Comparison of ENCODE assay signal across 14 cellular contexts in the genomic region with DNA sequence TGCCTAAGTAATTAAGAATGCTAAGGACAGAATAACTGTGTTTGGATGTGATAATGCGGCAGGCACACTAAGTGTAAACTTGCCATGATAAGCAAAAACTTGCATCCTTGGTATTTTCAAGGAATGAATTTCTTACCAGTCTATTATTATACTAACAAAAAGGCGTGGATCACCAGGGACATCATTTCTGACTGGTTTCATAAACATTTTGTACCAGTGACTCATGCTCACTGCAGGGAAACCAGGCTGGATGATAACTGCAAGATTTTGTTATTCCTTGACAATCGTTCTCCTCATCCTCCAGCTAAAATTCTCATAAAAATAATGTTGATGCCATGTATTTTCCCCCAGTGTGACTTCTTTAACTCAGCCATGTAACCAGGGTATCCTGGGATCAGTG.
DNase-seq lines count a peak whose midpoint lies in the region; ATAC-seq, FAIRE-seq and TF ChIP-seq lines count a peak whose summit lies in the region.
"Had no signal": no experiment of that assay in that cellular context is flagged by ENCODE, and none has a peak within 500 bp of the region (broad histone marks: within the 10 kb centered on the region; RNA-seq: fewer than 3 reads in every experiment).

No MANE protein-coding gene starts in this region.

- no peak overlapping the region for H3K27ac Mint-ChIP-seq in MCF 10A (ENCODE audit: low read depth, unreplicated experiment)
- H3K27ac Mint-ChIP-seq: activated naive CD4-positive, alpha-beta T cell treated with anti-CD3 and anti-CD28 coated beads for 36 hours; memory B cell had no signal

- peaks cover 5% of the 10 kb centered on the region for H3K36me3 Mint-ChIP-seq in MCF 10A (ENCODE audit: insufficient read depth, unreplicated experiment)
- H3K36me3 Mint-ChIP-seq: memory B cell had no signal

- no peaks in the 10 kb centered on the region for H3K27me3 Mint-ChIP-seq in MCF 10A (ENCODE audit: insufficient read depth, unreplicated experiment)

- no peaks in the 10 kb centered on the region for H3K36me3 ChIP-seq in breast epithelium
- H3K36me3 ChIP-seq: spleen, WERI-Rb-1 had no signal

- ATAC-seq in GM18502 (IDR thresholded peaks at IDR 0.05; ENCODE audit: poor library complexity, unreplicated experiment), result no peak

- DNase-seq in MCF 10A (ENCODE audit: unreplicated experiment) (peak; percentile 59), breast epithelium (ENCODE audit: low spot score in 2 of 2) (no peak), astrocyte of the cerebellum (ENCODE audit: low read depth) (peak; percentile 49), glomerular visceral epithelial cell (ENCODE audit: extremely low spot score) (peak; percentile 12), HUDEP-2 (lab: John Stamatoyannopoulos, UW; ENCODE audit: unreplicated experiment in 76 of 76) (no peak), GM12891 (ENCODE audit: insufficient read length, low spot score) (no peak)
- DNase-seq in activated CD8-positive, alpha-beta memory T cell treated with anti-CD3 and anti-CD28 coated beads for 24 hours, result no peak
- DNase-seq: activated naive CD4-positive, alpha-beta T cell treated with anti-CD3 and anti-CD28 coated beads for 36 hours; spleen; WERI-Rb-1 had no signal

- TF ChIP-seq POLR2A in breast epithelium (IDR thresholded peaks at IDR 0.05), result no peak
- no peak for TF ChIP-seq POLR2A in GM12891 (IDR thresholded peaks at IDR 0.05; ENCODE audit: low read depth, low read length)

- no peak for FAIRE-seq in GM12891 (lab: Jason Lieb, UNC)

- H3K9me3 ChIP-seq in breast epithelium, result no peaks in the 10 kb centered on the region
- H3K9me3 ChIP-seq: spleen had no signal

- H3K4me3 Mint-ChIP-seq in MCF 10A (ENCODE audit: unreplicated experiment), result no peak overlapping the region
- H3K4me3 Mint-ChIP-seq: activated naive CD4-positive, alpha-beta T cell treated with anti-CD3 and anti-CD28 coated beads for 36 hours; memory B cell had no signal

- intact Hi-C loops in MCF 10A (cut with micrococcal nuclease), result no loop called here
- intact Hi-C loops in breast epithelium (cut with DNase I; ENCODE audit: low total_unique reads), result no loop called here

- H3K4me1 ChIP-seq in breast epithelium, result no peaks in the 10 kb centered on the region
- H3K4me1 ChIP-seq: spleen had no signal

- TF ChIP-seq CTCF in MCF 10A (IDR thresholded peaks at IDR 0.05; ENCODE audit: unreplicated experiment) (no peak), breast epithelium (IDR thresholded peaks at IDR 0.05) (no peak), astrocyte of the cerebellum (IDR thresholded peaks at IDR 0.05; ENCODE audit: low read depth, low read length, missing control alignments) (no peak)

- no TSS peak for BruUV-seq in MCF 10A (replicated peaks; lab: Mats Ljungman, UMichigan)

- H3K27ac ChIP-seq in breast epithelium, result no peak overlapping the region
- H3K27ac ChIP-seq: 22Rv1, epithelial cell of prostate, spleen, WERI-Rb-1 had no signal

- H3K4me3 ChIP-seq in breast epithelium (no peak overlapping the region), astrocyte of the cerebellum (ENCODE audit: low read depth, low read length) (no peak overlapping the region)
- H3K4me3 ChIP-seq: spleen had no signal

- H3K4me1 Mint-ChIP-seq in MCF 10A (ENCODE audit: insufficient read depth, unreplicated experiment), result peaks cover 15% of the 10 kb centered on the region
- H3K4me1 Mint-ChIP-seq: memory B cell had no signal

- in situ Hi-C loops in astrocyte of the cerebellum (cut with HindIII; ENCODE audit: low sequenced_read_pairs), result no loop called here

- peaks cover 7% of the 10 kb centered on the region for H3K9me3 Mint-ChIP-seq in MCF 10A (ENCODE audit: unreplicated experiment)
- H3K9me3 Mint-ChIP-seq: activated naive CD4-positive, alpha-beta T cell treated with anti-CD3 and anti-CD28 coated beads for 36 hours; memory B cell had no signal

- no peaks in the 10 kb centered on the region for H3K27me3 ChIP-seq in breast epithelium
- H3K27me3 ChIP-seq: spleen had no signal

- POLR2A ChIA-PET in MCF 10A (lab: Yijun Ruan, JAX), result interaction anchor here (0.6 to 2.2 kb wide), 4 partner anchors 8 to 396 kb away, joined by 4 to 8 read pairs (median 5); no protein-coding TSS in a partner anchor

- CTCF ChIA-PET in MCF 10A (lab: Yijun Ruan, JAX), result no interaction called here

TF ChIP-seq in GM12891, 5 proteins besides CTCF, POLR2A, EP300 and RAD21:
- TF ChIP-seq POLR2AphosphoS5 (IDR thresholded peaks at IDR 0.05; ENCODE audit: low read depth, low read length) (no peak), TAF1 (IDR thresholded peaks at IDR 0.05; ENCODE audit: low read depth, low read length) (no peak), PAX5 (IDR thresholded peaks at IDR 0.05; ENCODE audit: insufficient read depth, low read length, severe bottlenecking) (no peak), POU2F2 (IDR thresholded peaks at IDR 0.05; ENCODE audit: low read depth, low read length) (no peak), SPI1 (IDR thresholded peaks at IDR 0.05; ENCODE audit: low read depth, low read length) (no peak)
TF ChIP-seq in GM12891: peak in this region for 0.

Comparison
In these comparisons a context has a peak if more than half of its experiments do, and no peak if none do; other contexts are left out.
1. DNase-seq: peak in MCF 10A (single experiment), astrocyte of the cerebellum (single experiment) and glomerular visceral epithelial cell (single experiment); none in breast epithelium (0 of 2), HUDEP-2 (0 of 76), GM12891 (single experiment) and activated CD8-positive, alpha-beta memory T cell treated with anti-CD3 and anti-CD28 coated beads for 24 hours (single experiment).